ENCODE assay signal across 8 cellular contexts in the genomic region with DNA sequence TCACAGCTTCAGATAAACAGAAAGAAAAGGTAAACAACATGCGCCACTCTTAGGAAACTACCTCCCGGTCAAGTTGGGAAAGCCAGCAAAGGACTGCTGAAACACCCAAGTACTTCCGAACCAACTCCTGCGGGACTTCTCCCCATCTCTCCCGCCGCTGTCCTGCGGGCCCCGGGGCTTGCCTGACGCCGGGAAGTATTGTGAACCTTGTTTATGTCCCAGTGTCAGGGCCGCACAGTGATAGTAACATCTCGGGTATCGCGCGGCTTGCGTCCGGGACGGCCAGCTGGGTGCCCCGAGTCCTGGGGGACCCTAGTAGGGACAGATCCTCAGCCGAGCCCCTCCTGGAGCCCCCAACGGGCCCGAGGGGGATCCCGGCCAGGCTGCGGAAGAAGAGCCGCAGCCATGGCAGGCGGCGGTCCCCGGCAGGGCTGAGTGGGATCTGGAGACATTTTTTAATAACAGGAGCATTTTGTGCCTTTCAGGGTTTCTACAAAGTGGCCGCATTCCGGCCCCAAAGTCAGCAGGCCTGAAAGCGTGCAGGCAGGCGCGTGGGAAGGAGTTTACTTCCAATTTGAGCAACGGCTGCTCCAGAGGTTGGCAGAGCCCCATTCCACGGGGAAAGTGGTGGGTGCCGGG. TPM values are rescaled to one million over a fixed set of nuclear protein-coding genes. Genes with fewer than 3 reads are reported as not detected.
DNase-seq lines count a peak whose midpoint lies in the region; ATAC-seq and TF ChIP-seq lines count a peak whose summit lies in the region.

No MANE protein-coding gene starts in this region.

- no peaks in the 10 kb centered on the region for H3K27me3 Mint-ChIP-seq in activated T-helper 17 cell treated with anti-CD3 and anti-CD28 coated beads, Interleukin-2, amount 50 U/mL, for 72 hours
- no peaks in the 10 kb centered on the region for H3K27me3 Mint-ChIP-seq in neural progenitor cell (ENCODE audit: insufficient read depth, low read depth)

- peaks cover 47% of the 10 kb centered on the region for H3K36me3 Mint-ChIP-seq in activated T-helper 17 cell treated with anti-CD3 and anti-CD28 coated beads, Interleukin-2, amount 50 U/mL, for 72 hours (ENCODE audit: low read depth)
- peaks cover 4% of the 10 kb centered on the region for H3K36me3 Mint-ChIP-seq in neural progenitor cell

- peak overlapping the region; percentile 93 for H3K4me3 ChIP-seq in OCI-LY1 (ENCODE audit: low read depth, low read length, poor library complexity, severe bottlenecking)
- peak overlapping the region; percentile 93 for H3K4me3 ChIP-seq in fibroblast of villous mesenchyme (ENCODE audit: low read depth, low read length)
- H3K4me3 ChIP-seq in neural progenitor cell = peak overlapping the region; percentile 93
- H3K4me3 ChIP-seq in upper lobe of left lung = peak overlapping the region; percentile 82 to 94 (median 92)

- H3K4me1 ChIP-seq in OCI-LY1 (ENCODE audit: insufficient read depth, low read length, severe bottlenecking) = peaks cover 23% of the 10 kb centered on the region
- peaks cover 6% of the 10 kb centered on the region for H3K4me1 ChIP-seq in neural progenitor cell
- H3K4me1 ChIP-seq in upper lobe of left lung = peaks cover 18 to 44% (median 25%) of the 10 kb centered on the region in 4 donors

- H3K4me3 Mint-ChIP-seq in activated T-helper 17 cell treated with anti-CD3 and anti-CD28 coated beads, Interleukin-2, amount 50 U/mL, for 72 hours = peak overlapping the region; percentile 94
- peak overlapping the region; percentile 98 for H3K4me3 Mint-ChIP-seq in neural progenitor cell

- TF ChIP-seq CTCF in OCI-LY1 (IDR thresholded peaks at IDR 0.05; ENCODE audit: low read length) (no peak), fibroblast of villous mesenchyme (IDR thresholded peaks at IDR 0.05; ENCODE audit: insufficient read depth, low read depth, low read length) (no peak), neural progenitor cell (IDR thresholded peaks at IDR 0.05) (no peak), upper lobe of left lung (IDR thresholded peaks at IDR 0.05) (no peak)

- no peaks in the 10 kb centered on the region for H3K4me1 Mint-ChIP-seq in activated T-helper 17 cell treated with anti-CD3 and anti-CD28 coated beads, Interleukin-2, amount 50 U/mL, for 72 hours
- H3K4me1 Mint-ChIP-seq in neural progenitor cell = peaks cover 23% of the 10 kb centered on the region

- H3K27ac ChIP-seq in OCI-LY1 (ENCODE audit: low read depth, low read length, poor library complexity, severe bottlenecking) (peak overlapping the region; percentile 84), neural progenitor cell (peak overlapping the region; percentile 18), upper lobe of left lung (peak overlapping the region; percentile 95 to 99 (median 96))

- TF ChIP-seq POLR2A in upper lobe of left lung (IDR thresholded peaks at IDR 0.05) = peak in 3 of 4 donors; percentile 32 to 64 (median 38)

- TF ChIP-seq EP300 in upper lobe of left lung (IDR thresholded peaks at IDR 0.05) = peak in 1 of 4 donors; percentile 6

- DNase-seq in NCI-H146 (lab: John Stamatoyannopoulos, UW) (peak; percentile 9), NCI-H146 treated with DMSO at 0.1 percent for 48 hours (lab: John Stamatoyannopoulos, UW; ENCODE audit: unreplicated experiment) (no peak), fibroblast of villous mesenchyme (ENCODE audit: low read depth) (peak; percentile 72), neural progenitor cell (ENCODE audit: low spot score) (peak; percentile 73), upper lobe of left lung (peak; percentile 78 to 90)

- H3K27me3 ChIP-seq in OCI-LY1 (ENCODE audit: insufficient read depth, low read length) (no peaks in the 10 kb centered on the region), neural progenitor cell (no peaks in the 10 kb centered on the region), upper lobe of left lung (no peaks in the 10 kb centered on the region)

- ATAC-seq in HG02943 (IDR thresholded peaks at IDR 0.05; ENCODE audit: low read depth, unreplicated experiment) = peak; percentile 8
- ATAC-seq in activated T-helper 17 cell treated with anti-CD3 and anti-CD28 coated beads, Interleukin-2, amount 50 U/mL, for 72 hours (replicated peaks) = peak; percentile 37
- ATAC-seq in upper lobe of left lung (ENCODE audit: low FRiP score in 2 of 2) = peak; percentile 67 to 72

- H3K36me3 ChIP-seq in OCI-LY1 (ENCODE audit: insufficient read depth, low read length) = peaks cover 13% of the 10 kb centered on the region; the same call in 1 of the 2 replicates
- peaks cover 9% of the 10 kb centered on the region for H3K36me3 ChIP-seq in neural progenitor cell
- H3K36me3 ChIP-seq in upper lobe of left lung = peaks cover 0 to 11% (median 0%) of the 10 kb centered on the region in 4 donors

- H3K79me2 ChIP-seq in OCI-LY1 (ENCODE audit: insufficient read depth, low read length) (peaks cover 35% of the 10 kb centered on the region), neural progenitor cell (ENCODE audit: low read depth) (peaks cover 55% of the 10 kb centered on the region)

- H3K9me3 ChIP-seq in OCI-LY1 (ENCODE audit: low read length) (no peaks in the 10 kb centered on the region), neural progenitor cell (ENCODE audit: low read depth) (no peaks in the 10 kb centered on the region), upper lobe of left lung (no peaks in the 10 kb centered on the region)

- WGBS in upper lobe of left lung, 2 donors = 1% methylated on average over 27 to 36 of the region's 36 CpGs

- H2AFZ ChIP-seq in OCI-LY1 (ENCODE audit: low read length) (no peak overlapping the region), neural progenitor cell (replicated peaks) (peak overlapping the region; percentile 94)

- no peaks in the 10 kb centered on the region for H3K9me2 ChIP-seq in OCI-LY1 (ENCODE audit: low read depth, low read length)

- H3K9ac ChIP-seq in OCI-LY1 (ENCODE audit: low read length) (peak overlapping the region; percentile 97), neural progenitor cell (peak overlapping the region; percentile 78)

- H3F3A ChIP-seq in OCI-LY1 (ENCODE audit: insufficient read depth, low read length) (no peaks in the 10 kb centered on the region), neural progenitor cell (ENCODE audit: low read depth) (peaks cover 5% of the 10 kb centered on the region)

- peak overlapping the region; percentile 92 for H3K4me2 ChIP-seq in OCI-LY1 (ENCODE audit: low read length)
- peak overlapping the region; percentile 93 for H3K4me2 ChIP-seq in neural progenitor cell

- H4K20me1 ChIP-seq in OCI-LY1 (ENCODE audit: insufficient read depth, low read length) (no peaks in the 10 kb centered on the region), neural progenitor cell (ENCODE audit: low read depth) (no peaks in the 10 kb centered on the region)

- H3K27ac Mint-ChIP-seq in activated T-helper 17 cell treated with anti-CD3 and anti-CD28 coated beads, Interleukin-2, amount 50 U/mL, for 72 hours = peak overlapping the region; percentile 87
- H3K27ac Mint-ChIP-seq in neural progenitor cell = peak overlapping the region; percentile 85

- H3K9me3 Mint-ChIP-seq in activated T-helper 17 cell treated with anti-CD3 and anti-CD28 coated beads, Interleukin-2, amount 50 U/mL, for 72 hours = no peaks in the 10 kb centered on the region
- H3K9me3 Mint-ChIP-seq in neural progenitor cell = no peaks in the 10 kb centered on the region

RNA-seq across cellular contexts. Expression of gene CLPX, which starts 0.7 kb away (rescaled TPM):
- total RNA-seq in activated T-helper 17 cell treated with anti-CD3 and anti-CD28 coated beads, Interleukin-2, amount 50 U/mL, for 72 hours = 10 to 100 TPM; 61.1 to 74.2 TPM
- total RNA-seq in fibroblast of villous mesenchyme (35.1 and 44.5 TPM in 2 replicates), neural progenitor cell (ENCODE audit: low replicate concordance) (31.5 and 72.6 TPM in 2 replicates), upper lobe of left lung (100 to 1,000 TPM in 1 of 6 donors, 10 to 100 TPM in 5; 39.3 to 105 (median 49.4) TPM)

RNA-seq across cellular contexts. Expression of gene CILP, which starts 26.8 kb away (rescaled TPM):
- total RNA-seq in activated T-helper 17 cell treated with anti-CD3 and anti-CD28 coated beads, Interleukin-2, amount 50 U/mL, for 72 hours = under 1 TPM; 0.05 to 0.09 TPM
- under 0.01 TPM in 2 replicates for total RNA-seq in fibroblast of villous mesenchyme
- 0.22 TPM in 1 of 2 replicates, not detected in the other for total RNA-seq in neural progenitor cell (ENCODE audit: low replicate concordance)
- 1 to 10 TPM; 1.0 to 5.2 (median 2.6) TPM for total RNA-seq in upper lobe of left lung

RNA-seq across cellular contexts. Expression of gene PDCD7, which starts 50.8 kb away (rescaled TPM):
- 10 to 100 TPM; 22.0 to 36.7 TPM for total RNA-seq in activated T-helper 17 cell treated with anti-CD3 and anti-CD28 coated beads, Interleukin-2, amount 50 U/mL, for 72 hours
- total RNA-seq in fibroblast of villous mesenchyme = 14.8 and 20.7 TPM in 2 replicates
- total RNA-seq in neural progenitor cell (ENCODE audit: low replicate concordance) = 24.7 and 26.2 TPM in 2 replicates
- total RNA-seq in upper lobe of left lung = 10 to 100 TPM; 14.9 to 38.8 (median 20.0) TPM

Comparison
In these comparisons a context has a peak if more than half of its experiments do, and no peak if none do; other contexts are left out.
1. ATAC-seq: peak in every context shown above with its lines; median percentile 70 in upper lobe of left lung; 37 in activated T-helper 17 cell treated with anti-CD3 and anti-CD28 coated beads, Interleukin-2, amount 50 U/mL, for 72 hours; 8 in HG02943.
2. H3K27ac ChIP-seq: peak in every context shown above with its lines; median percentile 96 in upper lobe of left lung; 84 in OCI-LY1; 18 in neural progenitor cell.